8 cellular contexts compared by ENCODE assay signal in the genomic region with DNA sequence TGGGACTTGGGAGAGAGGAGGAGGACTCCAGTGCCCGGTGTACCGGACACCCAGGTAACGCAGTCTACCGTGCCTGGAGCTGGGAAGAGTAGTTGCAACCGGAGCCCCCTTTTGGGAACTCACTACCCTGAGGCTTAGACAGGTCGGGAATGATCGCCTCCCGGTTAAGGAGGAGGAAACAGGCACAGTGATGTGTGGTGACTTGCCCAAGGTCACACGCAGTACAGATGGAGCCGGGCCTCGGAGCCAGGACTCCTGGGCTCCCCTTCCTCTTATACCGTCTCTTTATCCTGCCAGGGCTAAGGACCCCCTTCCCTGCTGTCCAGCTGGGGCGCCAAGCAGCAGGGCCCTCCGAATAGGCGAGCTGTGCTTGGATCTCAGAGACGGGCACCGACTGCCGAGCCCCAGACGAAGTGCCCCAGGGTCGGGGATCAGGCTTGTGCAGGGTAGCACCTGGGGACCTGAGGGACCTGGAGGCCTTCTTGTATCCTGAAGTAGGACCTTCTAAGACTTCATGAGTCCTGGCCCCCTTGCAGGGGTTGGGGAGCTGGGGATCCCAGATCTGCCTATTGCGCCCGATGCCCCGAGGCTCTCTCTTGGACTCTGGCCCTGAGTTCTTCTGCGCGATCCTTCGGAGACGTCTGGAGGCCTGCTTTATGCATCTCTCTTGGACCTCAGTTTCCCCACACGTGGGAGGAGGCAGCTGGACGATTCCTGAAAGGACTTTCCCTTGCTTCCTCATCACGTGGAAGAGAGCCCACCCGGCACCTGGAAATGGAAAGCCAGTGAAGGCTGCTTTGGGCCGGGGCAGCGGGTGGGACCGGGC. TPM values are rescaled to one million over a fixed set of nuclear protein-coding genes. Genes with fewer than 3 reads are reported as not detected.
DNase-seq lines count a peak whose midpoint lies in the region; ATAC-seq and TF ChIP-seq lines count a peak whose summit lies in the region.

No MANE protein-coding gene starts in this region.

- no peak for TF ChIP-seq CTCF in coronary artery (IDR thresholded peaks at IDR 0.05)
- no peak for TF ChIP-seq CTCF in neural crest cell (conservative IDR thresholded peaks at IDR 0.05)

- H4K20me1 ChIP-seq in BLaER1, result peaks cover 46% of the 10 kb centered on the region
- H4K20me1 ChIP-seq in Karpas-422 (ENCODE audit: insufficient read depth, low read depth, low read length), result no peaks in the 10 kb centered on the region

- H3K27me3 Mint-ChIP-seq in neural crest cell (ENCODE audit: low read depth), result peaks cover 99% of the 10 kb centered on the region

- H3K27me3 ChIP-seq in BLaER1 (peaks cover 79% of the 10 kb centered on the region), Karpas-422 (ENCODE audit: low read length) (no peaks in the 10 kb centered on the region)

- no peaks in the 10 kb centered on the region for H3K79me2 ChIP-seq in Karpas-422 (ENCODE audit: low read length)

- ATAC-seq in HG03520 (IDR thresholded peaks at IDR 0.05; ENCODE audit: unreplicated experiment) (no peak), GM21526 (IDR thresholded peaks at IDR 0.05; ENCODE audit: low FRiP score, unreplicated experiment) (no peak)

- H3K4me2 ChIP-seq in BLaER1 (peak overlapping the region; percentile 99), Karpas-422 (ENCODE audit: low read depth, low read length, poor library complexity, severe bottlenecking) (peak overlapping the region; percentile 62)

- peak overlapping the region; percentile 51 for H3K4me3 Mint-ChIP-seq in neural crest cell

- peaks cover 29% of the 10 kb centered on the region for H3K4me1 Mint-ChIP-seq in neural crest cell

- H3K9me3 ChIP-seq in BLaER1 (peaks cover 4% of the 10 kb centered on the region; the same call in 1 of the 2 replicates), Karpas-422 (ENCODE audit: low read length) (no peaks in the 10 kb centered on the region)

- H3K4me3 ChIP-seq in BLaER1, result peak overlapping the region; percentile 70
- H3K4me3 ChIP-seq in Karpas-422 (ENCODE audit: low read length), result peak overlapping the region; percentile 64
- H3K4me3 ChIP-seq in coronary artery, result peak overlapping the region; percentile 73

- no peak overlapping the region for H3K9ac ChIP-seq in BLaER1
- no peak overlapping the region for H3K9ac ChIP-seq in Karpas-422 (ENCODE audit: low read length)

- no peaks in the 10 kb centered on the region for H3K9me3 Mint-ChIP-seq in neural crest cell

- H3K27ac ChIP-seq in BLaER1 (no peak overlapping the region), Karpas-422 (ENCODE audit: low read length) (no peak overlapping the region), coronary artery (no peak overlapping the region)

- H3K27ac Mint-ChIP-seq in neural crest cell (ENCODE audit: unreplicated experiment), result no peak overlapping the region

- H3K36me3 Mint-ChIP-seq in neural crest cell (ENCODE audit: low read depth), result no peaks in the 10 kb centered on the region

- H3K36me3 ChIP-seq in BLaER1 (no peaks in the 10 kb centered on the region), Karpas-422 (ENCODE audit: insufficient read depth, low read length) (no peaks in the 10 kb centered on the region)

- H2AFZ ChIP-seq in Karpas-422 (ENCODE audit: low read length), result no peak overlapping the region

- DNase-seq in Karpas-422 (no peak), coronary artery (ENCODE audit: low spot score) (no peak), neural crest cell (ENCODE audit: low read depth, low spot score) (no peak), NCI-H345 (lab: John Stamatoyannopoulos, UW) (no peak), NCI-H526 treated with DMSO at 0.1 percent for 48 hours (lab: John Stamatoyannopoulos, UW) (no peak)

- H3K4me1 ChIP-seq in BLaER1 (peaks cover 18% of the 10 kb centered on the region), Karpas-422 (ENCODE audit: low read length) (peaks cover 4% of the 10 kb centered on the region)

- H3K9me2 ChIP-seq in Karpas-422 (replicated peaks; ENCODE audit: insufficient read depth, low read length), result no peaks in the 10 kb centered on the region

RNA-seq across cellular contexts. Expression of a gene that starts 0.8 kb away (rescaled TPM):
- total RNA-seq in Karpas-422 (2014; rRNA removed; shearing (Covaris generic); ENCODE audit: low replicate concordance), result 0.29 TPM in 1 of 2 replicates, not detected in the other
- total RNA-seq in neural crest cell, result 0.23 and 0.30 TPM in 2 replicates

RNA-seq across cellular contexts. Expression of a gene that starts 12.3 kb away (rescaled TPM):
- 0.14 and 0.30 TPM in 2 replicates for total RNA-seq in Karpas-422 (2014; rRNA removed; shearing (Covaris generic); ENCODE audit: low replicate concordance)
- total RNA-seq in neural crest cell, result 0.30 and 0.37 TPM in 2 replicates
